In the genomic region with DNA sequence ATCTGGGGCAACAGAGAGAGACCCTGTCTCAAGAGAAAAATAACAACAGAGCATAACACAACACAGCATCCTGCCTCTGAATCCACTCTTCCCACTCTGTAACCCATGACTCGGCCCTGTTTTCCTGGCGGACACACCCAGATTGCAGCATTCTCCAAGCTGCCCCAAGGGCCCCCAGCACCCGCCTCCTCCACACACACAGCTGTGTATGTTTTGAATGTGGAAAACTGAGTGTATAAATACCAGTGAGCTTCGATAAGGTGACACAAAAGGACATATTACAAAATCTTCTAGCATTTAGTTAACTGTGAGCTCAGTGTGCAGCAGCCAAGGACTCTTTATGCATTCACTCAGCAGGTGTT, we compare ENCODE assay signal across 1 cellular context.
TF ChIP-seq lines count a peak whose summit lies in the region.

No MANE protein-coding gene starts in this region.

TF ChIP-seq in SK-N-SH, 30 proteins besides CTCF, POLR2A, EP300 and RAD21 (continued from another document):
- TF ChIP-seq GATA2 (CRISPR knock-in tag; IDR thresholded peaks at IDR 0.05) = no peak
- TF ChIP-seq CHD2 (IDR thresholded peaks at IDR 0.05; ENCODE audit: low read length, partially characterized antibody) = no peak
- TF ChIP-seq, protein P1, sequence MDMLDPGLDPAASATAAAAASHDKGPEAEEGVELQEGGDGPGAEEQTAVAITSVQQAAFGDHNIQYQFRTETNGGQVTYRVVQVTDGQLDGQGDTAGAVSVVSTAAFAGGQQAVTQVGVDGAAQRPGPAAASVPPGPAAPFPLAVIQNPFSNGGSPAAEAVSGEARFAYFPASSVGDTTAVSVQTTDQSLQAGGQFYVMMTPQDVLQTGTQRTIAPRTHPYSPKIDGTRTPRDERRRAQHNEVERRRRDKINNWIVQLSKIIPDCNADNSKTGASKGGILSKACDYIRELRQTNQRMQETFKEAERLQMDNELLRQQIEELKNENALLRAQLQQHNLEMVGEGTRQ (IDR thresholded peaks at IDR 0.05; ENCODE audit: borderline replicate concordance, low read depth, low read length) = no peak
- TF ChIP-seq, protein P2, sequence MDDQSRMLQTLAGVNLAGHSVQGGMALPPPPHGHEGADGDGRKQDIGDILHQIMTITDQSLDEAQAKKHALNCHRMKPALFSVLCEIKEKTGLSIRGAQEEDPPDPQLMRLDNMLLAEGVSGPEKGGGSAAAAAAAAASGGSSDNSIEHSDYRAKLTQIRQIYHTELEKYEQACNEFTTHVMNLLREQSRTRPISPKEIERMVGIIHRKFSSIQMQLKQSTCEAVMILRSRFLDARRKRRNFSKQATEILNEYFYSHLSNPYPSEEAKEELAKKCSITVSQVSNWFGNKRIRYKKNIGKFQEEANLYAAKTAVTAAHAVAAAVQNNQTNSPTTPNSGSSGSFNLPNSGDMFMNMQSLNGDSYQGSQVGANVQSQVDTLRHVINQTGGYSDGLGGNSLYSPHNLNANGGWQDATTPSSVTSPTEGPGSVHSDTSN (IDR thresholded peaks at IDR 0.05) = no peak
- TF ChIP-seq MEF2A (IDR thresholded peaks at IDR 0.05; ENCODE audit: borderline replicate concordance, low read depth) = no peak
- TF ChIP-seq SMC3 (IDR thresholded peaks at IDR 0.05; ENCODE audit: low read depth, low read length) = no peak
- no peak for TF ChIP-seq MXI1 (IDR thresholded peaks at IDR 0.05; ENCODE audit: low read depth, low read length)
- TF ChIP-seq NRF1 (IDR thresholded peaks at IDR 0.05; ENCODE audit: low read depth, low read length) = no peak
- no peak for TF ChIP-seq ELF1 (IDR thresholded peaks at IDR 0.05)
- TF ChIP-seq YY1 (IDR thresholded peaks at IDR 0.05; ENCODE audit: low read depth) = no peak
- TF ChIP-seq EZH2phosphoT487 (IDR thresholded peaks at IDR 0.05; ENCODE audit: borderline replicate concordance, low read depth) = no peak
- TF ChIP-seq RXRA (IDR thresholded peaks at IDR 0.05; ENCODE audit: borderline replicate concordance, low read depth) = no peak
